In the genomic region with DNA sequence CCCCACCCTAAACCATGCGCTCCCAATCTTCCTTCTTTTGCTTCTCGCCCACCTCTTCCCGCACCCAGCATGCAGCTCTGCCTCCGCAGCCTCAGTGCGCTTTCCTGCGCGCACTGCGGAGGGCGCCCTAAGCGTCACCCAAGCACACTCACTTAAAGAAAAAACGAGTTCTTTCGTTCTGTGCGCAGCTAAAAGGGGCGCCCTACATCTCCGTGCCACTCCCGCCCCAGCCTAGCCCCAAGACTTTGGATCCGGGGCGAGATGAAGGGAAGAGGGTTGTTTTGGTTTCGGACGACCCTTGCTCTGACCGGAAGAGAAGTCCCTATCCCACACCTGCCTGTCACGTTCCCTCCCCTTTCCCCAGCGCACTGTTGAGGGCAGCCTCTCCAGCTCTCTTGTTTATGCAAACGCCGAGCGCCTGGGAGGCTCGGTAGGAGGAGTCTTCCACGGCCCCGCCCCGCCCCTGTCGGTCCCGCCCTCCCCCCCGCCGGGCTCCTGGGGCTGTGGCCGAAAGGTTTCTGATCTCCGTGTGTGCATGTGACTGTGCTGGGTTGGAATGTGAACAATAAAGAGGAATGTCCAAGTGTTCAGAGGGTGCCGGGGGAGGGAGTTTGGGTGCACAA, we compare ENCODE assay signal across 8 cellular contexts. TPM values are rescaled to one million over a fixed set of nuclear protein-coding genes. Genes with fewer than 3 reads are reported as not detected.
A peak's percentile ranks its signal among the peaks of the same experiment; 100 is the strongest.
DNase-seq lines count a peak whose midpoint lies in the region; ATAC-seq and TF ChIP-seq lines count a peak whose summit lies in the region.

No MANE protein-coding gene starts in this region.

- DNase-seq in RWPE2 (ENCODE audit: low spot score) = no peak
- peak; percentile 70 for DNase-seq in left ventricle myocardium inferior
- peak; percentile 76 for DNase-seq in sciatic nerve (ENCODE audit: low spot score)
- no peak for DNase-seq in GF-D8 (lab: John Stamatoyannopoulos, UW)

- H3K27me3 Mint-ChIP-seq in activated naive CD8-positive, alpha-beta T cell = no peaks in the 10 kb centered on the region

- H3K36me3 Mint-ChIP-seq in activated naive CD8-positive, alpha-beta T cell = no peaks in the 10 kb centered on the region

- H3K4me3 Mint-ChIP-seq in activated naive CD8-positive, alpha-beta T cell = peak overlapping the region; percentile 98

- H3K4me1 Mint-ChIP-seq in activated naive CD8-positive, alpha-beta T cell (ENCODE audit: low read depth) = peaks cover 18% of the 10 kb centered on the region

- no peaks in the 10 kb centered on the region for H3K9me3 Mint-ChIP-seq in activated naive CD8-positive, alpha-beta T cell (ENCODE audit: low read depth)

- intact Hi-C loops in left ventricle myocardium inferior (cut with micrococcal nuclease) (no loop called here), sciatic nerve (cut with DNase I) (loop anchor here (10.0 kb wide), 1 partner anchor 72 kb away; a partner anchor contains a TSS)

- H3K27ac ChIP-seq in C4-2B = peak overlapping the region; percentile 55
- no peak overlapping the region for H3K27ac ChIP-seq in RWPE2 (ENCODE audit: poor library complexity, severe bottlenecking)
- H3K27ac ChIP-seq in left ventricle myocardium inferior (replicated peaks) = peak overlapping the region; percentile 78

- H3K36me3 ChIP-seq in RWPE2 (ENCODE audit: low read depth) (no peaks in the 10 kb centered on the region), left ventricle myocardium inferior (no peaks in the 10 kb centered on the region)

- H3K27me3 ChIP-seq in RWPE2 (ENCODE audit: insufficient read depth, poor library complexity, severe bottlenecking) = no peaks in the 10 kb centered on the region
- peaks cover 100% of the 10 kb centered on the region for H3K27me3 ChIP-seq in left ventricle myocardium inferior (ENCODE audit: low read depth)

- H3K27ac Mint-ChIP-seq in activated naive CD8-positive, alpha-beta T cell = peak overlapping the region; percentile 88

- ATAC-seq in GM19351 (IDR thresholded peaks at IDR 0.05; ENCODE audit: unreplicated experiment) = peak; percentile 91
- peak; percentile 70 for ATAC-seq in HG03469 (IDR thresholded peaks at IDR 0.05; ENCODE audit: unreplicated experiment)
- ATAC-seq in RWPE2 (ENCODE audit: low read depth) = peak; percentile 86
- ATAC-seq in sciatic nerve = peak; percentile 66

- H3K4me1 ChIP-seq in RWPE2 (ENCODE audit: insufficient read depth, poor library complexity, severe bottlenecking) (peaks cover 3% of the 10 kb centered on the region), left ventricle myocardium inferior (peaks cover 63% of the 10 kb centered on the region)

- H3K4me3 ChIP-seq in RWPE2 (ENCODE audit: severe bottlenecking) (peak overlapping the region; percentile 36), left ventricle myocardium inferior (peak overlapping the region; percentile 66)

- TF ChIP-seq CTCF in C4-2B (conservative IDR thresholded peaks at IDR 0.05) (peak; percentile 77), RWPE2 (IDR thresholded peaks at IDR 0.05; ENCODE audit: poor library complexity, severe bottlenecking) (peak; percentile 36), left ventricle myocardium inferior (IDR thresholded peaks at IDR 0.05; ENCODE audit: borderline replicate concordance) (peak; percentile 41)

- no peaks in the 10 kb centered on the region for H3K9me3 ChIP-seq in RWPE2 (ENCODE audit: severe bottlenecking)
- H3K9me3 ChIP-seq in left ventricle myocardium inferior (replicated peaks) = no peaks in the 10 kb centered on the region

RNA-seq across cellular contexts. Expression of a gene that starts 5.3 kb away (rescaled TPM):
- total RNA-seq in left ventricle myocardium inferior (1.2 TPM), sciatic nerve (2.0 TPM)

RNA-seq across cellular contexts. Expression of a gene that starts 7.0 kb away (rescaled TPM):
- total RNA-seq in left ventricle myocardium inferior (5.0 TPM), sciatic nerve (6.2 TPM)

RNA-seq across cellular contexts. Expression of a gene that starts 15.4 kb away (rescaled TPM):
- total RNA-seq in left ventricle myocardium inferior (40.0 TPM), sciatic nerve (61.0 TPM)

RNA-seq across cellular contexts. Expression of a gene that starts 53.5 kb away (rescaled TPM):
- total RNA-seq in left ventricle myocardium inferior (2.7 TPM), sciatic nerve (22.1 TPM)

Comparison
In these comparisons a context has a peak if more than half of its experiments do, and no peak if none do; other contexts are left out.
1. DNase-seq: peak in left ventricle myocardium inferior (single experiment) and sciatic nerve (single experiment); none in RWPE2 (single experiment) and GF-D8 (single experiment).
2. Peak in every context shown above with its lines, with median percentiles within 50 percentile points of each other: CTCF ChIP-seq and ATAC-seq.